ENCODE assay signal across 12 cellular contexts in genomic region chr9:1458503-1458902, GRCh38.
DNase-seq lines count a peak whose midpoint lies in the region; ATAC-seq lines count a peak whose summit lies in the region.
"Had no signal": no experiment of that assay in that cellular context is flagged by ENCODE, and none has a peak within 500 bp of the region (broad histone marks: within the 10 kb centered on the region; RNA-seq: fewer than 3 reads in every experiment).

No MANE protein-coding gene starts in this region.

- peaks cover 0 to 2% (median 2%) of the 10 kb centered on the region in 3 donors for H3K27me3 Mint-ChIP-seq in immature natural killer cell (ENCODE audit: low read depth in 3 of 3)

- H3K36me3 Mint-ChIP-seq in immature natural killer cell, result no peaks in the 10 kb centered on the region

- peaks cover 0 to 8% (median 0%) of the 10 kb centered on the region in 6 donors for H3K9me3 Mint-ChIP-seq in immature natural killer cell

- DNase-seq in GM04503 (ENCODE audit: low read depth) (peak; percentile 37), NCI-H1105 (lab: John Stamatoyannopoulos, UW) (peak; percentile 30), amniotic epithelial cell (ENCODE audit: low read depth) (peak; percentile 15), non-pigmented ciliary epithelial cell (ENCODE audit: low read depth) (peak; percentile 11), immature natural killer cell (no peak), hippocampal formation (lab: John Stamatoyannopoulos, UW) (no peak), SW 1271 (lab: John Stamatoyannopoulos, UW) (no peak)
- DNase-seq: H9, hypothalamus, Karpas-422, ovary had no signal

- no peak for ATAC-seq in HG03039 (IDR thresholded peaks at IDR 0.05; ENCODE audit: unreplicated experiment)

- no peak overlapping the region for H3K27ac Mint-ChIP-seq in immature natural killer cell
- H3K27ac Mint-ChIP-seq: H9 had no signal

- no peak overlapping the region for H3K4me3 Mint-ChIP-seq in immature natural killer cell
- H3K4me3 Mint-ChIP-seq: H9 had no signal

- H3K4me1 Mint-ChIP-seq in immature natural killer cell, result no peaks in the 10 kb centered on the region
- H3K4me1 Mint-ChIP-seq: H9 had no signal

Comparison
In these comparisons a context has a peak if more than half of its experiments do, and no peak if none do; other contexts are left out.
1. DNase-seq: peak in GM04503 (single experiment), NCI-H1105 (single experiment), amniotic epithelial cell (single experiment) and non-pigmented ciliary epithelial cell (single experiment); none in immature natural killer cell (0 of 3), hippocampal formation (0 of 2) and SW 1271 (0 of 2).